ENCODE assay signal across 12 cellular contexts in genomic region chr16:25143898-25144297, GRCh38.
DNase-seq lines count a peak whose midpoint lies in the region; ATAC-seq and TF ChIP-seq lines count a peak whose summit lies in the region.
"Had no signal": no experiment of that assay in that cellular context is flagged by ENCODE, and none has a peak within 500 bp of the region (broad histone marks: within the 10 kb centered on the region; RNA-seq: fewer than 3 reads in every experiment).

No MANE protein-coding gene starts in this region.

- H4K20me1 ChIP-seq in DND-41 (ENCODE audit: insufficient read depth, low read length): no peaks in the 10 kb centered on the region; the same call in 1 of the 2 replicates

- TF ChIP-seq CTCF in DND-41 (IDR thresholded peaks at IDR 0.05; ENCODE audit: borderline replicate concordance, extremely low read depth, low read length, poor library complexity, severe bottlenecking) (peak; percentile 34), nephron progenitor cell (IDR thresholded peaks at IDR 0.05) (peak; percentile 28)

- H3K9me3 Mint-ChIP-seq in nephron progenitor cell: no peaks in the 10 kb centered on the region
- H3K9me3 Mint-ChIP-seq: IgD-negative memory B cell had no signal

- no peak overlapping the region for H3K4me3 ChIP-seq in DND-41 (ENCODE audit: low read depth in 1 of 2, low read length in 2 of 2)
- H3K4me3 ChIP-seq: stomach had no signal

- no peaks in the 10 kb centered on the region for H3K4me1 ChIP-seq in DND-41 (ENCODE audit: insufficient read depth, low read length)
- H3K4me1 ChIP-seq: stomach had no signal

- H3K4me3 Mint-ChIP-seq in nephron progenitor cell: no peak overlapping the region
- H3K4me3 Mint-ChIP-seq: IgD-negative memory B cell had no signal

- DNase-seq in DND-41: no peak
- DNase-seq in HuH-7.5 (ENCODE audit: low spot score): peak; percentile 33
- DNase-seq in cerebellar cortex (ENCODE audit: low spot score): peak; percentile 73
- DNase-seq in nephron progenitor cell: no peak
- DNase-seq in OCI-M1 (lab: John Stamatoyannopoulos, UW): no peak
- DNase-seq in NK-92 (lab: John Stamatoyannopoulos, UW; ENCODE audit: unreplicated experiment): no peak
- no peak for DNase-seq in AML-193 (lab: John Stamatoyannopoulos, UW)
- DNase-seq: activated T-cell treated with anti-CD3 and anti-CD28 coated beads, Interleukin-2, amount 50 U/mL, for 1 hour; NCI-H526 treated with DMSO at 0.1 percent for 48 hours; stomach had no signal

- H3K9ac ChIP-seq in DND-41 (ENCODE audit: low read depth, low read length): no peak overlapping the region

- H3K27ac ChIP-seq in DND-41 (ENCODE audit: low read length): no peak overlapping the region
- H3K27ac ChIP-seq: stomach had no signal

- H3K79me2 ChIP-seq in DND-41 (ENCODE audit: insufficient read depth, low read length): no peaks in the 10 kb centered on the region

- peaks cover 24% of the 10 kb centered on the region for H3K36me3 Mint-ChIP-seq in nephron progenitor cell (ENCODE audit: low read depth)
- H3K36me3 Mint-ChIP-seq: IgD-negative memory B cell had no signal

- H3K9me3 ChIP-seq in DND-41 (ENCODE audit: insufficient read depth, low read length, severe bottlenecking): no peaks in the 10 kb centered on the region
- H3K9me3 ChIP-seq: stomach had no signal

- H3K27ac Mint-ChIP-seq in nephron progenitor cell: no peak overlapping the region
- H3K27ac Mint-ChIP-seq: IgD-negative memory B cell had no signal

- H3K27me3 ChIP-seq in DND-41 (ENCODE audit: insufficient read depth, low read length, poor library complexity): no peaks in the 10 kb centered on the region
- H3K27me3 ChIP-seq: stomach had no signal

- H3K36me3 ChIP-seq in DND-41 (ENCODE audit: insufficient read depth, low read length): peaks cover 43% of the 10 kb centered on the region; the same call in 1 of the 2 replicates

- H3K4me2 ChIP-seq in DND-41 (ENCODE audit: insufficient read depth, low read length): no peak overlapping the region

- ATAC-seq in DND-41 (ENCODE audit: insufficient read depth, low read depth) (no peak), HG03039 (IDR thresholded peaks at IDR 0.05; ENCODE audit: unreplicated experiment) (no peak)

- H3K4me1 Mint-ChIP-seq in nephron progenitor cell: peaks cover 6% of the 10 kb centered on the region
- H3K4me1 Mint-ChIP-seq: IgD-negative memory B cell had no signal

- no peak overlapping the region for H2AFZ ChIP-seq in DND-41 (ENCODE audit: low read depth, low read length)

- H3K27me3 Mint-ChIP-seq in nephron progenitor cell (ENCODE audit: low read depth, poor library complexity): peaks cover under 1% of the 10 kb centered on the region
- H3K27me3 Mint-ChIP-seq: IgD-negative memory B cell had no signal

Comparison
In these comparisons a context has a peak if more than half of its experiments do, and no peak if none do; other contexts are left out.
1. DNase-seq: peak in HuH-7.5 (single experiment) and cerebellar cortex (single experiment); none in DND-41 (single experiment), nephron progenitor cell (single experiment), OCI-M1 (single experiment), NK-92 (single experiment) and AML-193 (0 of 2).